9 cellular contexts compared by ENCODE assay signal in the genomic region with DNA sequence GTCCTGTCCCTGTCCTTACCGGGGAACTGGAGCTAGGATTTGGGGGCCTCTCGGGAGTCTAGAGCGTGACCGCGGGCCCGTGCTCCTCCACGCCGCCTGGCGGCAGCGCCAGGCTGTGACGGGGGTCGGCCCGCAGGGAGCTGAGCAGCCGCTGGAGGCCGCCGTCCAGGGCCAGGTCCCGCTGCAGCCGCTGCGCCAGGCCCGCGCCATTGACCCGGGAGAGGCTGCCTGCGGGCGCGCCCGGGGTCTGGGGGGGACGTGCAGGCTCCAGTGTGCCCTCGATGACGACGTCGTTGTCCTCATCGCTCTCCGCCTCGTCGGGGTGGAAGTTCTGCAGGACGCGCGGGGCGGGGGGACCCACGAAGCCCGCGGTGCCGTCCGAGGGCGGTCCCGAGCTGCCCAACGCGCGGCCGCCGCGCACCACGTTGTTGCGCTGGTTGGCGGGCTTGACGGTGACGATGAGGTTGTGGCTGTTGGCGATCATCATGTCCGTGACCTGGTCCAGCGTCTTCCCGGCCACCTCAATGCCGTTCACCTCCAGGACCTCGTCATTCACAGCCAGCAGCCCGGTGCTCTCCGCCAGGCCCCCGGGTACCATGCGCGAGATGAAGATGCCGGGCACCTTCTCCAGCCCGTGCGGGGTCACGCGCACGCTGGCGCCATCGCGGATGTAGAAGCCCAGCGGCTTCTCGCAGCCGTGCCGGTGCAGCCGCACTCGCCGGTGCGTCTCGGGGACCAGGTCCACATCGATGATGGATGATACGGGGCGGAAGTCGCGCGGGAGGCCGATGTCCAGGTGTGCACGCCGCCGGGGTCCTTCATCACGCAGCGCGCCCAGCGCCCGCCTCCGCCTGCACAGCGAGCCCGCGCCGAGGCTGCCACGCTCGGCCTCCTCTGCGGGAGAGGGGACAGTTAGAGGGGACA. TPM values are rescaled to one million over a fixed set of nuclear protein-coding genes. Genes with fewer than 3 reads are reported as not detected.
DNase-seq lines count a peak whose midpoint lies in the region; ATAC-seq and TF ChIP-seq lines count a peak whose summit lies in the region.
"Had no signal": no experiment of that assay in that cellular context is flagged by ENCODE, and none has a peak within 500 bp of the region (broad histone marks: within the 10 kb centered on the region; RNA-seq: fewer than 3 reads in every experiment).

No MANE protein-coding gene starts in this region.

- no peak overlapping the region for H3K27ac Mint-ChIP-seq in CD4-positive, alpha-beta memory T cell
- no peak overlapping the region for H3K27ac Mint-ChIP-seq in effector memory CD8-positive, alpha-beta T cell

- no peak overlapping the region for H3K4me3 ChIP-seq in CD4-positive, alpha-beta memory T cell (ENCODE audit: low read length in 2 of 2)

- peak overlapping the region in 7 of 8 donors; percentile 23 to 58 (median 44) for H3K4me3 Mint-ChIP-seq in CD4-positive, alpha-beta memory T cell
- H3K4me3 Mint-ChIP-seq in effector memory CD8-positive, alpha-beta T cell = peak overlapping the region; percentile 17 to 53

- no peaks in the 10 kb centered on the region for H3K4me1 ChIP-seq in CD4-positive, alpha-beta memory T cell (ENCODE audit: insufficient read depth, low read length)

- CTCF ChIA-PET in CD4-positive, alpha-beta memory T cell (lab: Charles Lee; ENCODE audit: partially characterized antibody) = interaction anchor here (0.6 to 5.4 kb wide), 9 partner anchors 7 to 198 kb away, joined by 3 to 40 read pairs (median 3); no protein-coding TSS in a partner anchor
- CTCF ChIA-PET in RWPE1 (lab: Yijun Ruan, JAX) = interaction anchor here (1.0 kb wide), 1 partner anchor 98 kb away, joined by 3 read pairs; no protein-coding TSS in a partner anchor

- intact Hi-C loops in CD4-positive, alpha-beta memory T cell (cut with micrococcal nuclease) = no loop called here
- intact Hi-C loops in posterior vena cava (cut with DNase I) = no loop called here

- no peaks in the 10 kb centered on the region for H3K36me3 ChIP-seq in CD4-positive, alpha-beta memory T cell (ENCODE audit: insufficient read depth, low read length)

- no peak overlapping the region for H3K27ac ChIP-seq in CD4-positive, alpha-beta memory T cell (ENCODE audit: low read depth, low read length)
- no peak overlapping the region for H3K27ac ChIP-seq in RWPE1

- ATAC-seq in effector memory CD8-positive, alpha-beta T cell (replicated peaks) = peak; percentile 93
- no peak for ATAC-seq in HG03159 (IDR thresholded peaks at IDR 0.05; ENCODE audit: unreplicated experiment)
- no peak for ATAC-seq in GM18519 (IDR thresholded peaks at IDR 0.05; ENCODE audit: low FRiP score, unreplicated experiment)

- peaks cover 9 to 22% of the 10 kb centered on the region in 2 donors for H3K27me3 Mint-ChIP-seq in CD4-positive, alpha-beta memory T cell
- H3K27me3 Mint-ChIP-seq in effector memory CD8-positive, alpha-beta T cell = peaks cover 20 to 32% of the 10 kb centered on the region in 2 donors

- H3K9me3 ChIP-seq in CD4-positive, alpha-beta memory T cell (ENCODE audit: control insufficient read depth in 1 of 2, low read length in 2 of 2) = peaks cover 0 to 8% of the 10 kb centered on the region in 2 donors

- peaks cover 0 to 2% (median under 1%) of the 10 kb centered on the region in 4 donors for H3K4me1 Mint-ChIP-seq in CD4-positive, alpha-beta memory T cell
- peaks cover 0 to 1% of the 10 kb centered on the region in 2 donors for H3K4me1 Mint-ChIP-seq in effector memory CD8-positive, alpha-beta T cell (ENCODE audit: low read depth in 2 of 2)

- no peaks in the 10 kb centered on the region for H3K36me3 Mint-ChIP-seq in CD4-positive, alpha-beta memory T cell
- peaks cover 8% of the 10 kb centered on the region for H3K36me3 Mint-ChIP-seq in effector memory CD8-positive, alpha-beta T cell (ENCODE audit: insufficient read depth)

- DNase-seq in CD4-positive, alpha-beta memory T cell = peak in 2 of 5 donors; percentile 29 to 37
- DNase-seq in T-helper 9 cell (peak; percentile 21), posterior vena cava (ENCODE audit: low spot score) (peak; percentile 79), RWPE1 (ENCODE audit: low spot score) (no peak), SK-N-DZ (ENCODE audit: low spot score) (no peak)
- peak; percentile 21 to 54 (median 38) for DNase-seq in effector memory CD8-positive, alpha-beta T cell
- DNase-seq: NCI-H226 had no signal

- H3K27me3 ChIP-seq in CD4-positive, alpha-beta memory T cell (ENCODE audit: insufficient read depth, low read length) = no peaks in the 10 kb centered on the region

- POLR2A ChIA-PET in CD4-positive, alpha-beta memory T cell (lab: Charles Lee; ENCODE audit: partially characterized antibody) = no interaction called here
- POLR2A ChIA-PET in RWPE1 (lab: Yijun Ruan, JAX; ENCODE audit: low non-redundant PET) = no interaction called here

- H3K9me3 Mint-ChIP-seq in CD4-positive, alpha-beta memory T cell = peaks cover 0 to 16% (median 14%) of the 10 kb centered on the region in 8 donors
- H3K9me3 Mint-ChIP-seq in effector memory CD8-positive, alpha-beta T cell = peaks cover 2 to 12% of the 10 kb centered on the region in 2 donors

- TF ChIP-seq CTCF in RWPE1 (conservative IDR thresholded peaks at IDR 0.05; ENCODE audit: low read depth) = no peak

RNA-seq across cellular contexts. Expression of gene ADNP2, which starts 50.9 kb away (rescaled TPM):
- 10 to 100 TPM; 20.2 to 20.9 TPM for total RNA-seq in CD4-positive, alpha-beta memory T cell
- 1 to 10 TPM; 7.1 to 9.2 TPM for polyA plus RNA-seq in CD4-positive, alpha-beta memory T cell
- total RNA-seq in posterior vena cava = 10 to 100 TPM; 15.3 to 19.6 TPM
- polyA plus RNA-seq in SK-N-DZ (2014; cell fraction: cytosol; rRNA removed) = 21.2 and 24.5 TPM in 2 replicates
- polyA plus RNA-seq in SK-N-DZ (2014; cell fraction: nucleus; rRNA removed) = 13.3 and 14.2 TPM in 2 replicates

Comparison
In these comparisons a context has a peak if more than half of its experiments do, and no peak if none do; other contexts are left out.
1. DNase-seq: peak in T-helper 9 cell (single experiment), effector memory CD8-positive, alpha-beta T cell (3 of 3) and posterior vena cava (single experiment); none in RWPE1 (single experiment) and SK-N-DZ (single experiment).